Comparison of ENCODE assay signal across 8 cellular contexts in the genomic region with DNA sequence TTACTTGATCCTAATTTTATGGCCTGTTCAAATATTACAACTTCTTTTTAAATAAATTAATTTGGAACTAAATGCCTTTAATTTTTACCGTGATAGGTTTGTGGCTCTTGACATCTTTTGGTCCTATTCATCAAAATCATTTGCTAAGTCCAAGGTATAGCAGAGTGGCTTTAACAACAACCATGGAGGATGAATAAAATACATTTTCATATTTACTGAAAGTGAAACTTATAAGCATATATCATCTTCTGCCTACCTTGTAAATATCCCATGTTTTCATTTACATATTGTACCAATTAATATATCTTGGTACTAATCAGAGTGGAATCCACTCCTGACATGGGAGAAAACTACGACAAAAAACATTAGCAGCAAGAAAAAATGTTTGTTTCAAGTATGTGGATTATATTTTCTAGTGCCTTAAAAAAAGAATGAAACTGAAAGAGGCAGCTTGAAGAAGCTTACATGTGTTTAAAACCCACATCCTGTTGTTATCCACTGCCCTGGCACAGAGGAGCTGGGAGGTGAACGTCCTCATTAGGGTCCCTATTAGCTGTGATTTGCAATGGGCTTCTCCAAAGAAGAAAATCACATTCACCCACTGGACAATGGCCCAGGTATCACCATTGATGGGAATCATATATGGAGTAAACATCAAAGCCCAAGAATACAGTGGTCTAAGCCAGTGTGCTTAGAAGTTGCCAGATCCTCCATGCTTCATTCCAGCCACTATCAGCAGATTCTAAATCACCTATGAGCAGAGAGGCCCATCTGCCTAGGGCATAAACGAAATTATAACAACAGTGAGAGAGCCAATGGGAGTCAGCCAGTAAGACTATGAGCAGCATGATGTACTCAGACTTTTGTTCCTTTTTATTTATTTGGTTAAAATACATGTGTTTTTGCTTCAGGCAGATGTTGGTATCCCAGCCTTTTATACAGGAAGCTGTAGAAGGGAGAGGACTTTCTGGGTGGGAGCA.
DNase-seq lines count a peak whose midpoint lies in the region; ATAC-seq and TF ChIP-seq lines count a peak whose summit lies in the region.

No MANE protein-coding gene starts in this region.

- H3K4me3 ChIP-seq in DND-41 (ENCODE audit: low read depth in 1 of 2, low read length in 2 of 2), result peak overlapping the region; percentile 7 to 46; a peak in 3 of 4 replicates
- H3K4me3 ChIP-seq in dorsolateral prefrontal cortex, result no peak overlapping the region

- H3K9me3 Mint-ChIP-seq in activated T-helper 17 cell treated with anti-CD3 and anti-CD28 coated beads, Interleukin-2, amount 50 U/mL, for 72 hours, result no peaks in the 10 kb centered on the region

- CTCF ChIA-PET in RWPE1 (lab: Yijun Ruan, JAX), result interaction anchor here (0.6 to 0.8 kb wide), 2 partner anchors 136 to 203 kb away, joined by 3 to 4 read pairs; no protein-coding TSS in a partner anchor

- H3K79me2 ChIP-seq in DND-41 (ENCODE audit: insufficient read depth, low read length), result peaks cover 19% of the 10 kb centered on the region

- peak overlapping the region; percentile 47 for H2AFZ ChIP-seq in DND-41 (ENCODE audit: low read depth, low read length)

- H4K20me1 ChIP-seq in DND-41 (ENCODE audit: insufficient read depth, low read length), result no peaks in the 10 kb centered on the region

- no peaks in the 10 kb centered on the region for H3K36me3 Mint-ChIP-seq in activated T-helper 17 cell treated with anti-CD3 and anti-CD28 coated beads, Interleukin-2, amount 50 U/mL, for 72 hours (ENCODE audit: low read depth)

- H3K27me3 ChIP-seq in DND-41 (ENCODE audit: insufficient read depth, low read length, poor library complexity) (no peaks in the 10 kb centered on the region), dorsolateral prefrontal cortex (no peaks in the 10 kb centered on the region)

- H3K9me3 ChIP-seq in DND-41 (ENCODE audit: insufficient read depth, low read length, severe bottlenecking), result no peaks in the 10 kb centered on the region

- intact Hi-C loops in dorsolateral prefrontal cortex (cut with DNase I), result no loop called here

- DNase-seq in DND-41, result peak; percentile 78
- no peak for DNase-seq in left lobe of liver (ENCODE audit: low spot score)
- DNase-seq in dorsolateral prefrontal cortex, result no peak
- DNase-seq in kidney glomerular epithelial cell (lab: John Stamatoyannopoulos, UW), result no peak
- no peak for DNase-seq in RWPE1 (ENCODE audit: low spot score)

- ATAC-seq in DND-41 (ENCODE audit: insufficient read depth, low read depth) (peak; percentile 92), GM21360 (IDR thresholded peaks at IDR 0.05; ENCODE audit: unreplicated experiment) (peak; percentile 64), HG03521 (IDR thresholded peaks at IDR 0.05; ENCODE audit: unreplicated experiment) (peak; percentile 70), left lobe of liver (peak; percentile 24)
- ATAC-seq in activated T-helper 17 cell treated with anti-CD3 and anti-CD28 coated beads, Interleukin-2, amount 50 U/mL, for 72 hours (replicated peaks), result peak; percentile 74

- peak overlapping the region; percentile 68 for H3K4me3 Mint-ChIP-seq in activated T-helper 17 cell treated with anti-CD3 and anti-CD28 coated beads, Interleukin-2, amount 50 U/mL, for 72 hours

- POLR2A ChIA-PET in RWPE1 (lab: Yijun Ruan, JAX; ENCODE audit: low non-redundant PET), result no interaction called here

- H3K27me3 Mint-ChIP-seq in activated T-helper 17 cell treated with anti-CD3 and anti-CD28 coated beads, Interleukin-2, amount 50 U/mL, for 72 hours, result no peaks in the 10 kb centered on the region

- TF ChIP-seq CTCF in DND-41 (IDR thresholded peaks at IDR 0.05; ENCODE audit: borderline replicate concordance, extremely low read depth, low read length, poor library complexity, severe bottlenecking), result no peak
- TF ChIP-seq CTCF in dorsolateral prefrontal cortex (IDR thresholded peaks at IDR 0.05 in 54 of 56, conservative IDR thresholded peaks at IDR 0.05 in 2 of 56; ENCODE audit: low read depth in 1 of 56, partially characterized antibody in 56 of 56), result no peak
- TF ChIP-seq CTCF in RWPE1 (conservative IDR thresholded peaks at IDR 0.05; ENCODE audit: low read depth), result no peak

- H3K27ac Mint-ChIP-seq in activated T-helper 17 cell treated with anti-CD3 and anti-CD28 coated beads, Interleukin-2, amount 50 U/mL, for 72 hours, result peak overlapping the region; percentile 84

- peak overlapping the region; percentile 60 for H3K4me2 ChIP-seq in DND-41 (ENCODE audit: insufficient read depth, low read length)

- H3K27ac ChIP-seq in DND-41 (ENCODE audit: low read length) (peak overlapping the region; percentile 94), dorsolateral prefrontal cortex (peak overlapping the region in 24 of 59 donors; percentile 3 to 65 (median 30)), RWPE1 (no peak overlapping the region)

- H3K9ac ChIP-seq in DND-41 (ENCODE audit: low read depth, low read length), result peak overlapping the region; percentile 51

- peaks cover 64% of the 10 kb centered on the region for H3K4me1 Mint-ChIP-seq in activated T-helper 17 cell treated with anti-CD3 and anti-CD28 coated beads, Interleukin-2, amount 50 U/mL, for 72 hours

- H3K4me1 ChIP-seq in DND-41 (ENCODE audit: insufficient read depth, low read length), result peaks cover 83% of the 10 kb centered on the region

- H3K36me3 ChIP-seq in DND-41 (ENCODE audit: insufficient read depth, low read length), result no peaks in the 10 kb centered on the region

Comparison
In these comparisons a context has a peak if more than half of its experiments do, and no peak if none do; other contexts are left out.
1. ATAC-seq: peak in every context shown above with its lines; median percentile 92 in DND-41; 74 in activated T-helper 17 cell treated with anti-CD3 and anti-CD28 coated beads, Interleukin-2, amount 50 U/mL, for 72 hours; 70 in HG03521; 64 in GM21360; 24 in left lobe of liver.
2. H3K4me3 ChIP-seq: peak in DND-41 (2 of 2); none in dorsolateral prefrontal cortex (0 of 59).